In the genomic region with DNA sequence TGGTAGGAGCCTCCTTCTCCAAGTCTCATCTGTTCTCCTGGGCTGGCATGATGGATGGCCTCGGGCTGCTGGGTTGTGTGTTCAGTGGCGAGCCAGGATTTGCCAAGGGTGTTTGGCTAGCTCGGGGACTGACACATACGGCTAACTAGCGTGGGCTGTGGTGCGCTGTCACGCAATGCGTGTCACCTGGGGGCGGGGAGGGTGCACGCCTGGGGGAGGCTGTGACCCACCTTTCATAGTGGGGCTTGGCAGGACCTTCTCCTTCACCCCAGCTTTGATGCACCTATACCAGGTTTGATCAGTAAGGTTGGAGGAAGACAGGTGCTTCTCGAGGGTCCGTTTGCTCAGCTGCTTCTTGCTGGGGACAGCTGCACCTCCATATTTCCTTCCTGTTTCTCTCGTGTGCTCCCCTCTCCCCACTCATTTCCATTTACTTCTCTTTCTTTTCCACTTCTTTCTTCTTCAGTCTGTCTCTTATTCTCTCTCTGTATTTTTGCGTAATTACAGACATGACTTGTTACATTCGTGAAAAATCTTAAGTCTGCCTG, we compare ENCODE assay signal across 21 cellular contexts. TPM values are rescaled to one million over a fixed set of nuclear protein-coding genes. Genes with fewer than 3 reads are reported as not detected.
A peak's percentile ranks its signal among the peaks of the same experiment; 100 is the strongest.
DNase-seq lines count a peak whose midpoint lies in the region; ATAC-seq and TF ChIP-seq lines count a peak whose summit lies in the region.
"Had no signal": no experiment of that assay in that cellular context is flagged by ENCODE, and none has a peak within 500 bp of the region (broad histone marks: within the 10 kb centered on the region; RNA-seq: fewer than 3 reads in every experiment).

No MANE protein-coding gene starts in this region.

- peaks cover 0 to 17% (median 2%) of the 10 kb centered on the region in 3 donors for H3K27me3 Mint-ChIP-seq in immature natural killer cell (ENCODE audit: low read depth in 3 of 3)
- H3K27me3 Mint-ChIP-seq in stimulated activated memory B cell treated with anti-CD40 and anti-IgM and Interleukin-4, amounts not matched to agents 10 μg/mL and 1 μg/mL and 100 μg/mL, for 72 hours, result peaks cover 48% of the 10 kb centered on the region
- H3K27me3 Mint-ChIP-seq in activated CD4-positive, alpha-beta memory T cell treated with anti-CD3 and anti-CD28 coated beads, Interleukin-2, amount 10 ng/mL, durations not matched to agents 7 days and 5 days, result peaks cover 20% of the 10 kb centered on the region

- intact Hi-C loops in Right ventricle myocardium inferior (cut with DNase I), result loop anchor here (2.0 to 10.0 kb wide), 2 partner anchors 64 to 70 kb away; no protein-coding TSS in a partner anchor
- intact Hi-C loops in left ventricle myocardium superior (cut with micrococcal nuclease), result no loop called here
- intact Hi-C loops in aorta (cut with DNase I), result loop anchor here in 1 of 2 donors (1.0 kb wide), 1 partner anchor 70 kb away; no protein-coding TSS in a partner anchor

- H3K4me1 Mint-ChIP-seq in immature natural killer cell, result no peaks in the 10 kb centered on the region
- peaks cover 7% of the 10 kb centered on the region for H3K4me1 Mint-ChIP-seq in stimulated activated memory B cell treated with anti-CD40 and anti-IgM and Interleukin-4, amounts not matched to agents 10 μg/mL and 1 μg/mL and 100 μg/mL, for 72 hours
- no peaks in the 10 kb centered on the region for H3K4me1 Mint-ChIP-seq in activated CD4-positive, alpha-beta memory T cell treated with anti-CD3 and anti-CD28 coated beads, Interleukin-2, amount 10 ng/mL, durations not matched to agents 7 days and 5 days

- TF ChIP-seq CTCF in cardiac muscle cell (IDR thresholded peaks at IDR 0.05; ENCODE audit: low read depth, low read length), result no peak

- no peaks in the 10 kb centered on the region for H3K36me3 Mint-ChIP-seq in immature natural killer cell
- no peaks in the 10 kb centered on the region for H3K36me3 Mint-ChIP-seq in stimulated activated memory B cell treated with anti-CD40 and anti-IgM and Interleukin-4, amounts not matched to agents 10 μg/mL and 1 μg/mL and 100 μg/mL, for 72 hours
- no peaks in the 10 kb centered on the region for H3K36me3 Mint-ChIP-seq in activated CD4-positive, alpha-beta memory T cell treated with anti-CD3 and anti-CD28 coated beads, Interleukin-2, amount 10 ng/mL, durations not matched to agents 7 days and 5 days (ENCODE audit: low read depth)

- H3K4me1 ChIP-seq in cardiac muscle cell (ENCODE audit: low read depth) (peaks cover 46% of the 10 kb centered on the region), aorta (ENCODE audit: control insufficient read depth in 1 of 2, insufficient read depth in 2 of 2, low read length in 2 of 2) (no peaks in the 10 kb centered on the region)
- H3K4me1 ChIP-seq: thyroid gland had no signal

- H3K4me3 Mint-ChIP-seq in immature natural killer cell, result no peak overlapping the region
- H3K4me3 Mint-ChIP-seq in stimulated activated memory B cell treated with anti-CD40 and anti-IgM and Interleukin-4, amounts not matched to agents 10 μg/mL and 1 μg/mL and 100 μg/mL, for 72 hours, result no peak overlapping the region
- no peak overlapping the region for H3K4me3 Mint-ChIP-seq in activated CD4-positive, alpha-beta memory T cell treated with anti-CD3 and anti-CD28 coated beads, Interleukin-2, amount 10 ng/mL, durations not matched to agents 7 days and 5 days
- H3K4me3 Mint-ChIP-seq: activated T-cell treated with anti-CD3 and anti-CD28 coated beads, Interleukin-2, amount 50 U/mL, for 24 hours; neural crest cell; stimulated activated naive CD8-positive, alpha-beta T cell treated with anti-CD3 and anti-CD28 coated beads, Interleukin-15, Interleukin-2, amounts not matched to agents 100 ng/mL and 50 ng/mL, for 24 hours had no signal

- no peak overlapping the region for H3K27ac Mint-ChIP-seq in immature natural killer cell
- H3K27ac Mint-ChIP-seq in stimulated activated memory B cell treated with anti-CD40 and anti-IgM and Interleukin-4, amounts not matched to agents 10 μg/mL and 1 μg/mL and 100 μg/mL, for 72 hours, result no peak overlapping the region
- H3K27ac Mint-ChIP-seq in activated CD4-positive, alpha-beta memory T cell treated with anti-CD3 and anti-CD28 coated beads, Interleukin-2, amount 10 ng/mL, durations not matched to agents 7 days and 5 days, result no peak overlapping the region
- H3K27ac Mint-ChIP-seq: activated T-cell treated with anti-CD3 and anti-CD28 coated beads, Interleukin-2, amount 50 U/mL, for 24 hours; stimulated activated naive CD8-positive, alpha-beta T cell treated with anti-CD3 and anti-CD28 coated beads, Interleukin-15, Interleukin-2, amounts not matched to agents 100 ng/mL and 50 ng/mL, for 24 hours had no signal

- ATAC-seq in Right ventricle myocardium inferior, result no peak
- peak; percentile 19 for ATAC-seq in left ventricle myocardium superior
- ATAC-seq in aorta (ENCODE audit: low FRiP score), result peak; percentile 31
- no peak for ATAC-seq in stimulated activated memory B cell treated with anti-CD40 and anti-IgM and Interleukin-4, amounts not matched to agents 10 μg/mL and 1 μg/mL and 100 μg/mL, for 72 hours
- ATAC-seq: activated CD4-positive, CD25-positive, alpha-beta regulatory T cell treated with anti-CD3 and anti-CD28 coated beads, Interleukin-2, amount 50 U/mL, for 24 hours had no signal

- CTCF ChIA-PET in activated CD4-positive, alpha-beta memory T cell treated with anti-CD3 and anti-CD28 coated beads, Interleukin-2, amount 10 ng/mL, durations not matched to agents 7 days and 5 days (lab: Charles Lee), result interaction anchor here (0.9 to 3.4 kb wide), 6 partner anchors 8 to 373 kb away, joined by 3 to 22 read pairs (median 4); no protein-coding TSS in a partner anchor

- H3K36me3 ChIP-seq in cardiac muscle cell (no peaks in the 10 kb centered on the region), aorta (ENCODE audit: control insufficient read depth in 1 of 2, insufficient read depth in 2 of 2, low read length in 1 of 2) (no peaks in the 10 kb centered on the region)
- H3K36me3 ChIP-seq: HAP-1, thyroid gland had no signal

- no peak for DNase-seq in cardiac muscle cell (ENCODE audit: low read depth in 1 of 2, low spot score in 1 of 2)
- DNase-seq in Right ventricle myocardium inferior (ENCODE audit: missing footprints), result no peak
- DNase-seq in SHP77 (lab: John Stamatoyannopoulos, UW), result peak; percentile 78
- DNase-seq in left ventricle myocardium superior, result peak; percentile 42
- no peak for DNase-seq in aorta
- no peak for DNase-seq in immature natural killer cell
- DNase-seq in activated CD4-positive, alpha-beta memory T cell treated with anti-CD3 and anti-CD28 coated beads, Interleukin-2, amount 10 ng/mL, durations not matched to agents 7 days and 5 days, result no peak
- DNase-seq: GDM1, NCI-H2029 treated with DMSO at 0.1 percent for 48 hours, SW 1271 had no signal

- POLR2A ChIA-PET in activated CD4-positive, alpha-beta memory T cell treated with anti-CD3 and anti-CD28 coated beads, Interleukin-2, amount 10 ng/mL, durations not matched to agents 7 days and 5 days (lab: Charles Lee), result no interaction called here

- H3K27me3 ChIP-seq in cardiac muscle cell (no peaks in the 10 kb centered on the region), aorta (ENCODE audit: control insufficient read depth in 1 of 2, insufficient read depth in 2 of 2, low read length in 1 of 2) (no peaks in the 10 kb centered on the region)
- H3K27me3 ChIP-seq: thyroid gland had no signal

- peaks cover 0 to 2% (median 0%) of the 10 kb centered on the region in 6 donors for H3K9me3 Mint-ChIP-seq in immature natural killer cell
- H3K9me3 Mint-ChIP-seq in stimulated activated memory B cell treated with anti-CD40 and anti-IgM and Interleukin-4, amounts not matched to agents 10 μg/mL and 1 μg/mL and 100 μg/mL, for 72 hours, result no peaks in the 10 kb centered on the region
- H3K9me3 Mint-ChIP-seq in activated CD4-positive, alpha-beta memory T cell treated with anti-CD3 and anti-CD28 coated beads, Interleukin-2, amount 10 ng/mL, durations not matched to agents 7 days and 5 days, result no peaks in the 10 kb centered on the region
- H3K9me3 Mint-ChIP-seq: activated T-cell treated with anti-CD3 and anti-CD28 coated beads, Interleukin-2, amount 50 U/mL, for 24 hours; stimulated activated naive CD8-positive, alpha-beta T cell treated with anti-CD3 and anti-CD28 coated beads, Interleukin-15, Interleukin-2, amounts not matched to agents 100 ng/mL and 50 ng/mL, for 24 hours had no signal

- 49 to 51% methylated on average over 15 of the region's 15 CpGs for WGBS in aorta, 2 donors

- H3K4me3 ChIP-seq in cardiac muscle cell (no peak overlapping the region), aorta (ENCODE audit: low read length in 2 of 2) (no peak overlapping the region)
- H3K4me3 ChIP-seq: dorsolateral prefrontal cortex, HAP-1, hepatocyte, K562, smooth muscle cell, thyroid gland had no signal

- peak overlapping the region; percentile 100 for H3K27ac ChIP-seq in cardiac muscle cell
- no peak overlapping the region for H3K27ac ChIP-seq in aorta (ENCODE audit: low read depth in 1 of 2, low read length in 2 of 2)
- H3K27ac ChIP-seq: dorsolateral prefrontal cortex, hepatocyte, thyroid gland had no signal

- H3K9me3 ChIP-seq in cardiac muscle cell (ENCODE audit: low read depth) (no peaks in the 10 kb centered on the region), aorta (ENCODE audit: control insufficient read depth, low read length) (no peaks in the 10 kb centered on the region)
- H3K9me3 ChIP-seq: HAP-1, thyroid gland had no signal

RNA-seq across cellular contexts. Expression of gene RBM20, which starts 36.4 kb away (rescaled TPM):
- total RNA-seq in cardiac muscle cell, result 23.0 and 28.5 TPM in 2 replicates
- 12.7 and 19.2 TPM in 2 replicates for polyA plus RNA-seq in cardiac muscle cell
- total RNA-seq in Right ventricle myocardium inferior, result 103 TPM
- total RNA-seq in left ventricle myocardium superior, result 114 TPM
- total RNA-seq in aorta, result 10 to 100 TPM in 1 of 2 donors, 1 to 10 TPM in 1; 9.9 to 11.2 TPM
- 1 to 10 TPM; 2.9 to 6.0 TPM for polyA plus RNA-seq in aorta
- polyA plus RNA-seq in immature natural killer cell, result not detected
- total RNA-seq in activated CD4-positive, alpha-beta memory T cell treated with anti-CD3 and anti-CD28 coated beads, Interleukin-2, amount 10 ng/mL, durations not matched to agents 7 days and 5 days, result under 1 TPM in 1 of 2 experiments, not detected in 1; 0.03 TPM

Comparison
In these comparisons a context has a peak if more than half of its experiments do, and no peak if none do; other contexts are left out.
1. DNase-seq: peak in SHP77 (2 of 2) and left ventricle myocardium superior (single experiment); none in cardiac muscle cell (0 of 2), Right ventricle myocardium inferior (single experiment), aorta (0 of 2), immature natural killer cell (0 of 3) and activated CD4-positive, alpha-beta memory T cell treated with anti-CD3 and anti-CD28 coated beads, Interleukin-2, amount 10 ng/mL, durations not matched to agents 7 days and 5 days (single experiment).
2. ATAC-seq: peak in left ventricle myocardium superior (single experiment) and aorta (single experiment); none in Right ventricle myocardium inferior (single experiment) and stimulated activated memory B cell treated with anti-CD40 and anti-IgM and Interleukin-4, amounts not matched to agents 10 μg/mL and 1 μg/mL and 100 μg/mL, for 72 hours (single experiment).
3. RNA of gene RBM20, which starts 36.4 kb away (total RNA-seq): 114 TPM in left ventricle myocardium superior (single experiment), 103 TPM in Right ventricle myocardium inferior (single experiment), 23.0 to 28.5 TPM in cardiac muscle cell and 9.9 to 11.2 TPM in aorta; 0.03 TPM in activated CD4-positive, alpha-beta memory T cell treated with anti-CD3 and anti-CD28 coated beads, Interleukin-2, amount 10 ng/mL, durations not matched to agents 7 days and 5 days; every median in the first group is over 10 times any median in the second.